In the genomic region with DNA sequence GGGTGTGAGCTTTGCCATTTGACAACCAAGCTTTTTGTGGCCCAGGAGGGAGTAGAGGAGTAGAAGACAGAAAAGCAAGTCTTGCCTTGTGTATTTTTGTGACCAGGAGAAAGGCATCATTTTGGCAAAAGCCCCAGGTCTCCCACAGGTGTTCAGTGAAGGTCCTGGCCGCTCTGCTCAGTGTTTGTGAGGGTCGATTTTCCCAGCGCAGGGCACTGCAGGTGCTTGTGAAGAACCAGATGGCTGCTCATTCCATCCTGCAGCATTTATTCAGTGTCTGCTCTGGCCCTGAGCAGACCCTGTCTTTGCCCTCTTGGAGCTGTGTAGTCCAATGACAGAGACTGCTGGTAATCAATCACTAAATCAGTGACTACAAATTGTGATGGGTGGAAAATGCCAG, we compare ENCODE assay signal across 17 cellular contexts. TPM values are rescaled to one million over a fixed set of nuclear protein-coding genes. Genes with fewer than 3 reads are reported as not detected.
DNase-seq lines count a peak whose midpoint lies in the region; ATAC-seq lines count a peak whose summit lies in the region.
"Had no signal": no experiment of that assay in that cellular context is flagged by ENCODE, and none has a peak within 500 bp of the region (broad histone marks: within the 10 kb centered on the region; RNA-seq: fewer than 3 reads in every experiment).

No MANE protein-coding gene starts in this region.

- H3K27me3 Mint-ChIP-seq in stimulated activated memory B cell treated with anti-CD40 and anti-IgM and Interleukin-4, amounts not matched to agents 10 μg/mL and 1 μg/mL and 100 μg/mL, for 72 hours: no peaks in the 10 kb centered on the region
- H3K27me3 Mint-ChIP-seq: CD4-positive, CD25-positive, alpha-beta regulatory T cell had no signal

- H3K27ac Mint-ChIP-seq in stimulated activated memory B cell treated with anti-CD40 and anti-IgM and Interleukin-4, amounts not matched to agents 10 μg/mL and 1 μg/mL and 100 μg/mL, for 72 hours: peak overlapping the region; percentile 64
- H3K27ac Mint-ChIP-seq: HFFc6 had no signal

- no peaks in the 10 kb centered on the region for H3K9me3 Mint-ChIP-seq in stimulated activated memory B cell treated with anti-CD40 and anti-IgM and Interleukin-4, amounts not matched to agents 10 μg/mL and 1 μg/mL and 100 μg/mL, for 72 hours
- H3K9me3 Mint-ChIP-seq: HFFc6 had no signal

- peaks cover 30% of the 10 kb centered on the region for H3K4me1 Mint-ChIP-seq in stimulated activated memory B cell treated with anti-CD40 and anti-IgM and Interleukin-4, amounts not matched to agents 10 μg/mL and 1 μg/mL and 100 μg/mL, for 72 hours

- H3K4me3 Mint-ChIP-seq in stimulated activated memory B cell treated with anti-CD40 and anti-IgM and Interleukin-4, amounts not matched to agents 10 μg/mL and 1 μg/mL and 100 μg/mL, for 72 hours: no peak overlapping the region
- H3K4me3 Mint-ChIP-seq: CD4-positive, CD25-positive, alpha-beta regulatory T cell; HFFc6 had no signal

- no peak for ATAC-seq in stimulated activated memory B cell treated with anti-CD40 and anti-IgM and Interleukin-4, amounts not matched to agents 10 μg/mL and 1 μg/mL and 100 μg/mL, for 72 hours
- ATAC-seq in HG03108 (IDR thresholded peaks at IDR 0.05; ENCODE audit: unreplicated experiment): no peak

- peaks cover 14% of the 10 kb centered on the region for H3K36me3 Mint-ChIP-seq in stimulated activated memory B cell treated with anti-CD40 and anti-IgM and Interleukin-4, amounts not matched to agents 10 μg/mL and 1 μg/mL and 100 μg/mL, for 72 hours

- DNase-seq in activated effector memory CD4-positive, alpha-beta T cell treated with anti-CD3 and anti-CD28 coated beads, Interleukin-2, amount 50 U/mL, for 16 hours: peak; percentile 37
- DNase-seq in activated effector memory CD4-positive, alpha-beta T cell treated with Interleukin-2 at 50 U/mL for 16 hours: no peak
- DNase-seq in cerebellar cortex (ENCODE audit: low spot score) (peak; percentile 66), mesenteric fat pad (ENCODE audit: low spot score) (peak; percentile 30), NCI-H1092 treated with DMSO at 0.1 percent for 48 hours (lab: John Stamatoyannopoulos, UW) (no peak)
- DNase-seq in effector CD8-positive, alpha-beta T cell (lab: John Stamatoyannopoulos, UW): no peak
- DNase-seq: 8988T; AML-193; Calu3; CD4-positive, CD25-positive, alpha-beta regulatory T cell; DMS79 treated with DMSO at 0.1 percent for 48 hours; EL; GDM1; HCEC 1CT; HFFc6 had no signal

RNA-seq across cellular contexts. Expression of a gene that starts 19.5 kb away (rescaled TPM):
- total RNA-seq in mesenteric fat pad: 38.3 TPM

Comparison
In these comparisons a context has a peak if more than half of its experiments do, and no peak if none do; other contexts are left out.
1. DNase-seq: peak in activated effector memory CD4-positive, alpha-beta T cell treated with anti-CD3 and anti-CD28 coated beads, Interleukin-2, amount 50 U/mL, for 16 hours (single experiment), cerebellar cortex (single experiment) and mesenteric fat pad (single experiment); none in activated effector memory CD4-positive, alpha-beta T cell treated with Interleukin-2 at 50 U/mL for 16 hours (single experiment), effector CD8-positive, alpha-beta T cell (single experiment) and NCI-H1092 treated with DMSO at 0.1 percent for 48 hours (single experiment).